22 cellular contexts compared by ENCODE assay signal in genomic region chr10:83835948-83836641, GRCh38.
DNase-seq lines count a peak whose midpoint lies in the region; ATAC-seq and TF ChIP-seq lines count a peak whose summit lies in the region.
"Had no signal": no experiment of that assay in that cellular context is flagged by ENCODE, and none has a peak within 500 bp of the region (broad histone marks: within the 10 kb centered on the region; RNA-seq: fewer than 3 reads in every experiment).

No MANE protein-coding gene starts in this region.

- H3K9me3 ChIP-seq in left ventricle myocardium inferior (replicated peaks) (peaks cover 2% of the 10 kb centered on the region), heart left ventricle (peaks cover 0 to 3% (median 0%) of the 10 kb centered on the region in 12 donors)
- no peaks in the 10 kb centered on the region for H3K9me3 ChIP-seq in CD4-positive, alpha-beta T cell (ENCODE audit: control insufficient read depth, low read length)
- H3K9me3 ChIP-seq: A549, BLaER1 had no signal

- no peaks in the 10 kb centered on the region for H3K27me3 ChIP-seq in left ventricle myocardium inferior (ENCODE audit: low read depth)
- H3K27me3 ChIP-seq in heart left ventricle, result no peaks in the 10 kb centered on the region
- no peaks in the 10 kb centered on the region for H3K27me3 ChIP-seq in CD4-positive, alpha-beta T cell (ENCODE audit: control insufficient read depth, insufficient read depth, low read length)
- H3K27me3 ChIP-seq: BLaER1 had no signal

- H3K4me1 Mint-ChIP-seq in CD4-positive, alpha-beta T cell (ENCODE audit: low read depth), result no peaks in the 10 kb centered on the region
- H3K4me1 Mint-ChIP-seq: CD14-positive monocyte, H9 had no signal

- H3K4me3 ChIP-seq in left ventricle myocardium inferior (no peak overlapping the region), heart left ventricle (no peak overlapping the region)
- H3K4me3 ChIP-seq: A549, BLaER1, GM12878 had no signal

- ATAC-seq in heart left ventricle (no peak), SK-N-SH treated with all-trans-retinoic acid at 6 μM for 48 hours (no peak), HG03571 (IDR thresholded peaks at IDR 0.05; ENCODE audit: unreplicated experiment) (no peak), GM19351 (IDR thresholded peaks at IDR 0.05; ENCODE audit: unreplicated experiment) (no peak)
- no peak for ATAC-seq in CD4-positive, alpha-beta T cell (ENCODE audit: poor library complexity)
- ATAC-seq: A549; CD8-positive, alpha-beta T cell; GM12878; HepG2 had no signal

- TF ChIP-seq POLR2A in heart left ventricle (IDR thresholded peaks at IDR 0.05), result no peak

- H3K27ac ChIP-seq in left ventricle myocardium inferior (replicated peaks) (peak overlapping the region; percentile 38), heart left ventricle (peak overlapping the region in 5 of 12 donors; percentile 41 to 74 (median 51))
- H3K27ac ChIP-seq in CD4-positive, alpha-beta T cell (ENCODE audit: low read depth, low read length), result no peak overlapping the region
- H3K27ac ChIP-seq: 22Rv1, A549, BLaER1 had no signal

- CTCF ChIA-PET in CD4-positive, alpha-beta T cell (lab: Charles Lee), result no interaction called here

- POLR2A ChIA-PET in CD4-positive, alpha-beta T cell (lab: Charles Lee), result no interaction called here

- H3K9me3 Mint-ChIP-seq in CD4-positive, alpha-beta T cell, result no peaks in the 10 kb centered on the region
- H3K9me3 Mint-ChIP-seq: CD8-positive, alpha-beta T cell; H9 had no signal

- no peak overlapping the region for H3K4me3 Mint-ChIP-seq in CD4-positive, alpha-beta T cell
- H3K4me3 Mint-ChIP-seq: CD14-positive monocyte; CD8-positive, alpha-beta T cell; H9 had no signal

- no peak overlapping the region for H3K27ac Mint-ChIP-seq in CD4-positive, alpha-beta T cell
- H3K27ac Mint-ChIP-seq: CD14-positive monocyte; CD8-positive, alpha-beta T cell; H9 had no signal

- no peaks in the 10 kb centered on the region for H3K36me3 Mint-ChIP-seq in CD4-positive, alpha-beta T cell (ENCODE audit: low read depth)
- H3K36me3 Mint-ChIP-seq: CD14-positive monocyte; CD8-positive, alpha-beta T cell had no signal

- no peaks in the 10 kb centered on the region for H3K27me3 Mint-ChIP-seq in CD4-positive, alpha-beta T cell

- 75 to 87% (median 80%) methylated on average over 3 of the region's 3 CpGs for WGBS in heart left ventricle, 4 donors

- DNase-seq in NCI-H146 (lab: John Stamatoyannopoulos, UW), result peak; percentile 6
- no peak for DNase-seq in NCI-H146 treated with DMSO at 0.1 percent for 48 hours (lab: John Stamatoyannopoulos, UW; ENCODE audit: unreplicated experiment)
- no peak for DNase-seq in left ventricle myocardium inferior
- no peak for DNase-seq in heart left ventricle
- no peak for DNase-seq in CD4-positive, alpha-beta T cell
- DNase-seq: AML-193; CD8-positive, alpha-beta T cell; COR-L47; DMS 273 treated with DMSO at 0.1 percent for 48 hours; DMS53; DND-41; EL; H9 had no signal

- no peak for TF ChIP-seq CTCF in left ventricle myocardium inferior (IDR thresholded peaks at IDR 0.05; ENCODE audit: borderline replicate concordance)
- no peak for TF ChIP-seq CTCF in heart left ventricle (IDR thresholded peaks at IDR 0.05)
- TF ChIP-seq CTCF in CD4-positive, alpha-beta T cell (IDR thresholded peaks at IDR 0.05), result no peak

- intact Hi-C loops in left ventricle myocardium inferior (cut with micrococcal nuclease), result no loop called here
- intact Hi-C loops in heart left ventricle (cut with DNase I), result no loop called here
- intact Hi-C loops in CD4-positive, alpha-beta T cell (cut with DNase I, micrococcal nuclease), result no loop called here

- H3K4me1 ChIP-seq in left ventricle myocardium inferior (no peaks in the 10 kb centered on the region), heart left ventricle (peaks cover 0 to 4% (median 0%) of the 10 kb centered on the region in 12 donors)
- H3K4me1 ChIP-seq: A549, BLaER1 had no signal

- H3K36me3 ChIP-seq in left ventricle myocardium inferior (no peaks in the 10 kb centered on the region), heart left ventricle (no peaks in the 10 kb centered on the region)
- H3K36me3 ChIP-seq: BLaER1 had no signal

TF ChIP-seq in SK-N-SH treated with all-trans-retinoic acid at 6 μM for 48 hours, 23 proteins besides CTCF, POLR2A, EP300 and RAD21:
- TF ChIP-seq TCF4 (CRISPR knock-in tag; IDR thresholded peaks at IDR 0.05; ENCODE audit: borderline replicate concordance) (peak; percentile 64), ARNTL (CRISPR knock-in tag; IDR thresholded peaks at IDR 0.05; ENCODE audit: borderline replicate concordance, low read depth) (no peak), ZFP30 (CRISPR knock-in tag; IDR thresholded peaks at IDR 0.05) (no peak), OSR1 (CRISPR knock-in tag; IDR thresholded peaks at IDR 0.05) (no peak), BACH2 (CRISPR knock-in tag; IDR thresholded peaks at IDR 0.05; ENCODE audit: borderline replicate concordance) (no peak), ISL1 (CRISPR knock-in tag; IDR thresholded peaks at IDR 0.05) (peak; percentile 41; the same call in 1 of the 2 replicates)
- TF ChIP-seq, protein P1, sequence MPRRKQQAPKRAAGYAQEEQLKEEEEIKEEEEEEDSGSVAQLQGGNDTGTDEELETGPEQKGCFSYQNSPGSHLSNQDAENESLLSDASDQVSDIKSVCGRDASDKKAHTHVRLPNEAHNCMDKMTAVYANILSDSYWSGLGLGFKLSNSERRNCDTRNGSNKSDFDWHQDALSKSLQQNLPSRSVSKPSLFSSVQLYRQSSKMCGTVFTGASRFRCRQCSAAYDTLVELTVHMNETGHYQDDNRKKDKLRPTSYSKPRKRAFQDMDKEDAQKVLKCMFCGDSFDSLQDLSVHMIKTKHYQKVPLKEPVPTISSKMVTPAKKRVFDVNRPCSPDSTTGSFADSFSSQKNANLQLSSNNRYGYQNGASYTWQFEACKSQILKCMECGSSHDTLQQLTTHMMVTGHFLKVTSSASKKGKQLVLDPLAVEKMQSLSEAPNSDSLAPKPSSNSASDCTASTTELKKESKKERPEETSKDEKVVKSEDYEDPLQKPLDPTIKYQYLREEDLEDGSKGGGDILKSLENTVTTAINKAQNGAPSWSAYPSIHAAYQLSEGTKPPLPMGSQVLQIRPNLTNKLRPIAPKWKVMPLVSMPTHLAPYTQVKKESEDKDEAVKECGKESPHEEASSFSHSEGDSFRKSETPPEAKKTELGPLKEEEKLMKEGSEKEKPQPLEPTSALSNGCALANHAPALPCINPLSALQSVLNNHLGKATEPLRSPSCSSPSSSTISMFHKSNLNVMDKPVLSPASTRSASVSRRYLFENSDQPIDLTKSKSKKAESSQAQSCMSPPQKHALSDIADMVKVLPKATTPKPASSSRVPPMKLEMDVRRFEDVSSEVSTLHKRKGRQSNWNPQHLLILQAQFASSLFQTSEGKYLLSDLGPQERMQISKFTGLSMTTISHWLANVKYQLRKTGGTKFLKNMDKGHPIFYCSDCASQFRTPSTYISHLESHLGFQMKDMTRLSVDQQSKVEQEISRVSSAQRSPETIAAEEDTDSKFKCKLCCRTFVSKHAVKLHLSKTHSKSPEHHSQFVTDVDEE (CRISPR knock-in tag; IDR thresholded peaks at IDR 0.05), result peak; percentile 50; the same call in 1 of the 2 replicates
